ENCODE assay signal across 8 cellular contexts in the genomic region with DNA sequence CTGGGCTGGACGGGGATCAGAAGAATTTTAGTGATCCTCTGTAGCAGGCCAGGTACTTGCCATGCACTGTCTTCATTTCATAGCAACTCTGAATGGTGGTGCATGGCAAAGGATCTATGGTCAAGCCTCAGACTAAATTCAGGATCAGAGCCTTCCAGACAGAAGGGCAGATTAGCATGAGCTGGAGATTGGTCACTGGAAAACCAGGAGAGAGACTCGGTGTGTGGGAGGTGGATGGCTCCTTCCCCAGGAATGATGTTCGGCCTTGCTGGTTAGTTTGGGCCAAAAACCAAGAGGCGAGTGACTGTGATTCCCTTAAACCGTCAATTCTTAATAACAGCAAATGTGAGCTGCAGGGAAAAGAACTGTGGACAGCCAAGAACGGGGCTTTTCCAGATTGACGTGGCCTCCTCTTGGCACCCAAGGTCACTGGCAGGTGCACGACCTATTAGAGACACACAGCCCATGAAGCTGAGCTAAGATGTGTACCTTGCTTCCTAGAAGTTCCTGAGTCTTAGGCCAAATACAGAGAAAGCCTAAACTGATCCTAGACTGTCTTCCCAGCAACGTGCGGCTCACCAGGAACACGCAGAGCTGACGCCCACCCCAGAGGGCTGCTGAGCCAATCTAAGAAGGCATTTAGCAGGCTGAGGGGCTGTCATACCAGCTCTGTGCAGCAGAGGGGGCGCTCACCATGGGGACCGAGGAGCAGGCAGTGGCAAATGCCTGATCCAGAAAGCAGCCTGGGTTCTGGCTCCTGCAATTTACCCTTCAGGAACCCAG. TPM values are rescaled to one million over a fixed set of nuclear protein-coding genes. Genes with fewer than 3 reads are reported as not detected.
DNase-seq lines count a peak whose midpoint lies in the region; ATAC-seq lines count a peak whose summit lies in the region.

No MANE protein-coding gene starts in this region.

- peak; percentile 28 for DNase-seq in COR-L47 (lab: John Stamatoyannopoulos, UW)
- DNase-seq in HT1080 (ENCODE audit: low read depth) = peak; percentile 52
- peak; percentile 67 for DNase-seq in SK-MEL-5 (ENCODE audit: low read depth, low spot score)
- peak; percentile 61 for DNase-seq in activated gamma-delta T cell treated with anti-CD3 and anti-CD28 coated beads, Interleukin-2, amount 50 U/mL, for 16 hours (ENCODE audit: low read depth)
- DNase-seq in globus pallidus (ENCODE audit: low spot score) = peak; percentile 68
- DNase-seq in posterior vena cava (ENCODE audit: low spot score) = peak; percentile 92
- peak; percentile 76 for DNase-seq in ureter (ENCODE audit: low spot score)

- intact Hi-C loops in posterior vena cava (cut with DNase I) = loop anchor here in 1 of 2 donors (10.0 kb wide), 1 partner anchor 1611 kb away; no protein-coding TSS in a partner anchor

- no peak for ATAC-seq in GM21576 (IDR thresholded peaks at IDR 0.05; ENCODE audit: unreplicated experiment)

- in situ Hi-C loops in SK-MEL-5 (cut with HindIII; ENCODE audit: low pct_unique_long_range_greater_than_20kb, low sequenced_read_pairs) = no loop called here

RNA-seq across cellular contexts. Expression of a gene that starts 18.5 kb away (rescaled TPM):
- 2.5 and 6.2 TPM in 2 replicates for total RNA-seq in HT1080 (2014; rRNA removed; shearing (Covaris generic))
- polyA plus RNA-seq in HT1080 (2015; cell fraction: cytosol; rRNA removed) = 3.2 and 5.3 TPM in 2 replicates
- 7.3 and 11.0 TPM in 2 replicates for polyA plus RNA-seq in HT1080 (2015; cell fraction: nucleus; rRNA removed)
- total RNA-seq in SK-MEL-5 (2014; rRNA removed; shearing (Covaris generic)) = 8.7 and 10.1 TPM in 2 replicates
- 12.6 and 20.2 TPM in 2 replicates for polyA plus RNA-seq in SK-MEL-5 (2015; cell fraction: cytosol; rRNA removed)
- polyA plus RNA-seq in SK-MEL-5 (2015; cell fraction: nucleus; rRNA removed) = 11.7 and 17.9 TPM in 2 replicates
- 10 to 100 TPM in 1 of 2 donors, 1 to 10 TPM in 1; 8.5 to 17.0 TPM for total RNA-seq in posterior vena cava
- 74.4 TPM for total RNA-seq in ureter

RNA-seq across cellular contexts. Expression of a gene that starts 24.4 kb away (rescaled TPM):
- not detected in 2 replicates for total RNA-seq in HT1080 (2014; rRNA removed; shearing (Covaris generic))
- polyA plus RNA-seq in HT1080 (2015; cell fraction: cytosol; rRNA removed) = not detected in 2 replicates
- not detected in 2 replicates for polyA plus RNA-seq in HT1080 (2015; cell fraction: nucleus; rRNA removed)
- total RNA-seq in SK-MEL-5 (2014; rRNA removed; shearing (Covaris generic)) = not detected in 2 replicates
- not detected in 2 replicates for polyA plus RNA-seq in SK-MEL-5 (2015; cell fraction: cytosol; rRNA removed)
- polyA plus RNA-seq in SK-MEL-5 (2015; cell fraction: nucleus; rRNA removed) = not detected in 2 replicates
- total RNA-seq in posterior vena cava (not detected), ureter (not detected)

Comparison
In these comparisons a context has a peak if more than half of its experiments do, and no peak if none do; other contexts are left out.
1. DNase-seq: peak in every context shown above with its lines; median percentile 92 in posterior vena cava; 76 in ureter; 68 in globus pallidus; 67 in SK-MEL-5; 61 in activated gamma-delta T cell treated with anti-CD3 and anti-CD28 coated beads, Interleukin-2, amount 50 U/mL, for 16 hours; 52 in HT1080; 28 in COR-L47.